ENCODE assay signal across 8 cellular contexts in the genomic region with DNA sequence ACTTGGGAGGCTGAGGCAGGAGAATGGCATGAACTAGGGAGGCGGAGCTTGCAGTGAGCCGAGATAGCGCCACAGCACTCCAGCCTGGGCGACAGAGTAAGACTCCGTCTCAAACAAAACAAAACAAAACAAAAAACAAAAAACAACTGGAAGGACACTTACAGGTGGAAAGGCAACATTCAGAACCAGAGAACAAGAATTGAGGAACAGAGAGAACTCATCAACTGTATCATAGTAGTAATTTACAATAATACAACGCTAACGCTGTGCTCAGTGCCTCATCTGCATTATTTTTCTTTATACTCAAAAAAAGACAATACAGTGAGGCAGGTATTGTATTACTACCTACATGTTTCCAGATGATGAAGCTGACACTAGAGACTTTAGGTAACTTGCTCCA. TPM values are rescaled to one million over a fixed set of nuclear protein-coding genes. Genes with fewer than 3 reads are reported as not detected.
A peak's percentile ranks its signal among the peaks of the same experiment; 100 is the strongest.
DNase-seq lines count a peak whose midpoint lies in the region; ATAC-seq and TF ChIP-seq lines count a peak whose summit lies in the region.
"Not testable (repeated sequence)": the region's sequence is repeated elsewhere in the genome, so short reads cannot be mapped to it uniquely, and the experiment has no call there.

No MANE protein-coding gene starts in this region.

- peak overlapping the region; percentile 93 for H3K4me3 Mint-ChIP-seq in CD8-positive, alpha-beta T cell
- peak overlapping the region; percentile 94 for H3K4me3 Mint-ChIP-seq in activated T-helper 1 cell treated with anti-CD3 and anti-CD28 coated beads, Interleukin-12 subunit alpha, Interleukin-12 subunit beta, Interleukin-2, Interleukin-4 antibody, amounts not matched to agents 30 ng/mL and 10 ng/mL and 1 ng/mL, durations not matched to agents 14 hours and 24 hours and 36 hours
- H3K4me3 Mint-ChIP-seq in chondrocyte (ENCODE audit: unreplicated experiment) (peak overlapping the region; percentile 34), natural killer cell (peak overlapping the region; percentile 99)
- peak overlapping the region; percentile 98 for H3K4me3 Mint-ChIP-seq in stimulated activated memory B cell treated with anti-CD40 and anti-IgM and Interleukin-4, amounts not matched to agents 10 μg/mL and 1 μg/mL and 100 μg/mL, for 72 hours

- peaks cover 14% of the 10 kb centered on the region for H3K4me1 ChIP-seq in CD8-positive, alpha-beta T cell (ENCODE audit: insufficient read depth, low read length)
- H3K4me1 ChIP-seq in left ventricle myocardium inferior, result peaks cover 43% of the 10 kb centered on the region

- not testable (repeated sequence) for H3K36me3 ChIP-seq in CD8-positive, alpha-beta T cell (ENCODE audit: insufficient read depth, low read length); SK-N-MC (ENCODE audit: insufficient read depth, low read length); left ventricle myocardium inferior

- H3K36me3 Mint-ChIP-seq in CD8-positive, alpha-beta T cell, result peaks cover 24% of the 10 kb centered on the region
- not testable (repeated sequence) for H3K36me3 Mint-ChIP-seq in activated T-helper 1 cell treated with anti-CD3 and anti-CD28 coated beads, Interleukin-12 subunit alpha, Interleukin-12 subunit beta, Interleukin-2, Interleukin-4 antibody, amounts not matched to agents 30 ng/mL and 10 ng/mL and 1 ng/mL, durations not matched to agents 14 hours and 24 hours and 36 hours (ENCODE audit: low read depth); chondrocyte (ENCODE audit: low read depth); natural killer cell
- peaks cover 15% of the 10 kb centered on the region for H3K36me3 Mint-ChIP-seq in stimulated activated memory B cell treated with anti-CD40 and anti-IgM and Interleukin-4, amounts not matched to agents 10 μg/mL and 1 μg/mL and 100 μg/mL, for 72 hours

- not testable (repeated sequence) for ATAC-seq in CD8-positive, alpha-beta T cell; natural killer cell; stimulated activated memory B cell treated with anti-CD40 and anti-IgM and Interleukin-4, amounts not matched to agents 10 μg/mL and 1 μg/mL and 100 μg/mL, for 72 hours

- H3K27me3 Mint-ChIP-seq in CD8-positive, alpha-beta T cell (ENCODE audit: low read depth); activated T-helper 1 cell treated with anti-CD3 and anti-CD28 coated beads, Interleukin-12 subunit alpha, Interleukin-12 subunit beta, Interleukin-2, Interleukin-4 antibody, amounts not matched to agents 30 ng/mL and 10 ng/mL and 1 ng/mL, durations not matched to agents 14 hours and 24 hours and 36 hours (ENCODE audit: insufficient read depth); chondrocyte (ENCODE audit: low read depth); natural killer cell (ENCODE audit: low read depth in 2 of 2); stimulated activated memory B cell treated with anti-CD40 and anti-IgM and Interleukin-4, amounts not matched to agents 10 μg/mL and 1 μg/mL and 100 μg/mL, for 72 hours: not testable (repeated sequence)

- CTCF ChIA-PET in CD8-positive, alpha-beta T cell (lab: Charles Lee), result not testable (repeated sequence)

- not testable (repeated sequence) for DNase-seq in CD8-positive, alpha-beta T cell; HL-60 (ENCODE audit: low read depth in 1 of 2, low spot score in 1 of 2); SK-N-MC (ENCODE audit: low read depth, low spot score); activated T-helper 1 cell treated with anti-CD3 and anti-CD28 coated beads, Interleukin-12 subunit alpha, Interleukin-12 subunit beta, Interleukin-2, Interleukin-4 antibody, amounts not matched to agents 30 ng/mL and 10 ng/mL and 1 ng/mL, durations not matched to agents 14 hours and 24 hours and 36 hours (ENCODE audit: low spot score); chondrocyte (ENCODE audit: low spot score); left ventricle myocardium inferior; natural killer cell

- H3K27ac ChIP-seq in CD8-positive, alpha-beta T cell (ENCODE audit: low read depth, low read length); SK-N-MC; left ventricle myocardium inferior (replicated peaks): not testable (repeated sequence)
- H3K27ac ChIP-seq in HL-60 (replicated peaks), result peak overlapping the region; percentile 95

- POLR2A ChIA-PET in CD8-positive, alpha-beta T cell (lab: Charles Lee), result interaction anchor here (0.7 kb wide), 1 partner anchor 1231 kb away, joined by 5 read pairs; no protein-coding TSS in a partner anchor

- H3K9me3 ChIP-seq in CD8-positive, alpha-beta T cell (ENCODE audit: low read length); SK-N-MC (ENCODE audit: low read depth, low read length); left ventricle myocardium inferior (replicated peaks): not testable (repeated sequence)

- H3K27me3 ChIP-seq in CD8-positive, alpha-beta T cell (ENCODE audit: insufficient read depth, low read length); HL-60 (ENCODE audit: insufficient read depth, poor library complexity, severe bottlenecking); left ventricle myocardium inferior (ENCODE audit: low read depth): not testable (repeated sequence)

- not testable (repeated sequence) for H3K9ac ChIP-seq in SK-N-MC (ENCODE audit: insufficient read length)

- intact Hi-C loops in CD8-positive, alpha-beta T cell (cut with DNase I, micrococcal nuclease), result loop anchor here (5.0 to 10.0 kb wide), 5 partner anchors 1483 to 1891 kb away; partner anchors contain the start of genes FKBP7 (in 2 of the 2), ITPRID2 (in 2 of the 2) and RBM45 (in 1 of the 2)
- intact Hi-C loops in activated T-helper 1 cell treated with anti-CD3 and anti-CD28 coated beads, Interleukin-12 subunit alpha, Interleukin-12 subunit beta, Interleukin-2, Interleukin-4 antibody, amounts not matched to agents 30 ng/mL and 10 ng/mL and 1 ng/mL, durations not matched to agents 14 hours and 24 hours and 36 hours (cut with micrococcal nuclease), result loop anchor here (5.0 kb wide), 3 partner anchors 43 to 1887 kb away; partner anchors contain the start of gene ITPRID2
- intact Hi-C loops in left ventricle myocardium inferior (cut with micrococcal nuclease), result not testable (repeated sequence)
- intact Hi-C loops in natural killer cell (cut with micrococcal nuclease), result loop anchor here (5.0 kb wide), 1 partner anchor 1528 kb away; the partner anchor contains the start of gene FKBP7

- not testable (repeated sequence) for H3K9me3 Mint-ChIP-seq in CD8-positive, alpha-beta T cell; activated T-helper 1 cell treated with anti-CD3 and anti-CD28 coated beads, Interleukin-12 subunit alpha, Interleukin-12 subunit beta, Interleukin-2, Interleukin-4 antibody, amounts not matched to agents 30 ng/mL and 10 ng/mL and 1 ng/mL, durations not matched to agents 14 hours and 24 hours and 36 hours; chondrocyte (ENCODE audit: low read depth); natural killer cell; stimulated activated memory B cell treated with anti-CD40 and anti-IgM and Interleukin-4, amounts not matched to agents 10 μg/mL and 1 μg/mL and 100 μg/mL, for 72 hours

- not testable (repeated sequence) for TF ChIP-seq CTCF in CD8-positive, alpha-beta T cell (IDR thresholded peaks at IDR 0.05); HL-60 (IDR thresholded peaks at IDR 0.05; ENCODE audit: insufficient read depth, low read length); chondrocyte (IDR thresholded peaks at IDR 0.05); left ventricle myocardium inferior (IDR thresholded peaks at IDR 0.05; ENCODE audit: borderline replicate concordance); natural killer cell (IDR thresholded peaks at IDR 0.05)

- not testable (repeated sequence) for H3K4me3 ChIP-seq in CD8-positive, alpha-beta T cell (ENCODE audit: low read depth, low read length)
- H3K4me3 ChIP-seq in HL-60 (replicated peaks; ENCODE audit: insufficient read depth, low read length), result peak overlapping the region; percentile 55; the same call in 1 of the 2 replicates
- H3K4me3 ChIP-seq in SK-N-MC, result peak overlapping the region; percentile 87
- H3K4me3 ChIP-seq in left ventricle myocardium inferior, result peak overlapping the region; percentile 100

- peaks cover 49% of the 10 kb centered on the region for H3K4me1 Mint-ChIP-seq in CD8-positive, alpha-beta T cell (ENCODE audit: low read depth)
- peaks cover 26% of the 10 kb centered on the region for H3K4me1 Mint-ChIP-seq in activated T-helper 1 cell treated with anti-CD3 and anti-CD28 coated beads, Interleukin-12 subunit alpha, Interleukin-12 subunit beta, Interleukin-2, Interleukin-4 antibody, amounts not matched to agents 30 ng/mL and 10 ng/mL and 1 ng/mL, durations not matched to agents 14 hours and 24 hours and 36 hours (ENCODE audit: low read depth)
- H3K4me1 Mint-ChIP-seq in chondrocyte (ENCODE audit: low read depth), result peaks cover 33% of the 10 kb centered on the region
- H3K4me1 Mint-ChIP-seq in natural killer cell, result peaks cover 52 to 55% of the 10 kb centered on the region in 2 donors
- peaks cover 60% of the 10 kb centered on the region for H3K4me1 Mint-ChIP-seq in stimulated activated memory B cell treated with anti-CD40 and anti-IgM and Interleukin-4, amounts not matched to agents 10 μg/mL and 1 μg/mL and 100 μg/mL, for 72 hours

- not testable (repeated sequence) for H3K27ac Mint-ChIP-seq in CD8-positive, alpha-beta T cell; activated T-helper 1 cell treated with anti-CD3 and anti-CD28 coated beads, Interleukin-12 subunit alpha, Interleukin-12 subunit beta, Interleukin-2, Interleukin-4 antibody, amounts not matched to agents 30 ng/mL and 10 ng/mL and 1 ng/mL, durations not matched to agents 14 hours and 24 hours and 36 hours; chondrocyte (ENCODE audit: unreplicated experiment)
- peak overlapping the region; percentile 100 for H3K27ac Mint-ChIP-seq in natural killer cell
- peak overlapping the region; percentile 100 for H3K27ac Mint-ChIP-seq in stimulated activated memory B cell treated with anti-CD40 and anti-IgM and Interleukin-4, amounts not matched to agents 10 μg/mL and 1 μg/mL and 100 μg/mL, for 72 hours

RNA-seq across cellular contexts. Expression of gene CWC22, which starts 1.6 kb away (rescaled TPM):
- total RNA-seq in CD8-positive, alpha-beta T cell, result 10 to 100 TPM; 13.8 to 15.3 TPM
- total RNA-seq in activated T-helper 1 cell treated with anti-CD3 and anti-CD28 coated beads, Interleukin-12 subunit alpha, Interleukin-12 subunit beta, Interleukin-2, Interleukin-4 antibody, amounts not matched to agents 30 ng/mL and 10 ng/mL and 1 ng/mL, durations not matched to agents 14 hours and 24 hours and 36 hours, result 29.6 and 30.9 TPM in 2 replicates
- total RNA-seq in chondrocyte (14.0 to 19.0 TPM (median 14.2 TPM) in 3 replicates), left ventricle myocardium inferior (12.0 TPM), natural killer cell (10 to 100 TPM; 14.9 to 20.3 (median 16.1) TPM)

Comparison
In these comparisons a context has a peak if more than half of its experiments do, and no peak if none do; other contexts are left out.
1. H3K4me3 Mint-ChIP-seq: peak in every context shown above with its lines; median percentile 99 in natural killer cell; 98 in stimulated activated memory B cell treated with anti-CD40 and anti-IgM and Interleukin-4, amounts not matched to agents 10 μg/mL and 1 μg/mL and 100 μg/mL, for 72 hours; 94 in activated T-helper 1 cell treated with anti-CD3 and anti-CD28 coated beads, Interleukin-12 subunit alpha, Interleukin-12 subunit beta, Interleukin-2, Interleukin-4 antibody, amounts not matched to agents 30 ng/mL and 10 ng/mL and 1 ng/mL, durations not matched to agents 14 hours and 24 hours and 36 hours; 93 in CD8-positive, alpha-beta T cell; 34 in chondrocyte.